10 cellular contexts compared by ENCODE assay signal in genomic region chr2:237951878-237952277, GRCh38.
"Had no signal": no experiment of that assay in that cellular context is flagged by ENCODE, and none has a peak within 500 bp of the region (broad histone marks: within the 10 kb centered on the region; RNA-seq: fewer than 3 reads in every experiment).

No MANE protein-coding gene starts in this region.

- H3K4me2 ChIP-seq: KMS-11 had no signal

- H2AFZ ChIP-seq: GM23248 had no signal

- H3K4me1 ChIP-seq: HAP-1 had no signal

- ATAC-seq: HCT116 had no signal

- H3K9ac ChIP-seq: GM23248, KMS-11 had no signal

- H3K9me3 ChIP-seq: HAP-1 had no signal

- H3K4me3 ChIP-seq: GM23248, HAP-1 had no signal

- H3K36me3 ChIP-seq: HAP-1 had no signal

- H3K27ac ChIP-seq: GM23248, HL-60, KMS-11 had no signal

- DNase-seq: GM23248, GOT3, H7, HFFc6, IMR-90, KBM-7 had no signal
